21 cellular contexts compared by ENCODE assay signal in the genomic region with DNA sequence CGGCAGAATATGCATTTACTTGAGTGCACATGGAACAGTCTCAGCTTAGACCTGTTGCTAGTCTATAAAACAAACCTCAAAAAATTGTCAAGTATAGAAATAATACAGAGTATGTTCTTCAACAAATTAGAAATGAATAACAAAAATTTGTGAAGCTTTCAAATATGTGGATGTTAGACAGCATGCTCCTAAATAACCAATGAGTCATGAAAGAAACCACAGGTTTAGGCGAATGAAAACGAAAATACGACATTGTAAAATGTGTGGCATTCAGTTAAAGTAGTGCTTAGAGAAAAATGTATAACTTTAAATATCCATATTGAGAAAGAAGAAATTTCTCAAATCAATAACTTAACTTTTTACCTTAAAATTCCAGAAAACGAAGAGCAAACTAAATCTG.
DNase-seq lines count a peak whose midpoint lies in the region; ATAC-seq and TF ChIP-seq lines count a peak whose summit lies in the region.
"Had no signal": no experiment of that assay in that cellular context is flagged by ENCODE, and none has a peak within 500 bp of the region (broad histone marks: within the 10 kb centered on the region; RNA-seq: fewer than 3 reads in every experiment).

No MANE protein-coding gene starts in this region.

- H3K36me3 Mint-ChIP-seq in Calu3 (ENCODE audit: insufficient read depth, unreplicated experiment): no peaks in the 10 kb centered on the region
- H3K36me3 Mint-ChIP-seq: CD14-positive monocyte; CD8-positive, alpha-beta memory T cell had no signal

- H3K27me3 ChIP-seq in adipocyte (replicated peaks; ENCODE audit: control insufficient read depth, insufficient read depth, low read length) (no peaks in the 10 kb centered on the region), SJCRH30 (no peaks in the 10 kb centered on the region)
- H3K27me3 ChIP-seq: BE2C; BLaER1 treated with 17β-estradiol and CSF1 and Interleukin-3, amounts not matched to agents 10 nM and 100 nM had no signal

- no peak for TF ChIP-seq CTCF in Calu3 (IDR thresholded peaks at IDR 0.05; ENCODE audit: unreplicated experiment)

- no peak overlapping the region for H3K9ac ChIP-seq in adipocyte (ENCODE audit: low read length)
- H3K9ac ChIP-seq: BLaER1 treated with 17β-estradiol and CSF1 and Interleukin-3, amounts not matched to agents 10 nM and 100 nM had no signal

- CTCF ChIA-PET in Calu3 (lab: Charles Lee): no interaction called here

- peak; percentile 19 for DNase-seq in A172 (ENCODE audit: low spot score)
- DNase-seq in HT1080 (ENCODE audit: low read depth): peak; percentile 15
- peak; percentile 20 for DNase-seq in OCI-M1 (lab: John Stamatoyannopoulos, UW)
- DNase-seq in adipocyte (ENCODE audit: low read depth): peak; percentile 2
- DNase-seq in Calu3: no peak
- DNase-seq in SJCRH30: no peak
- DNase-seq: ACHN; AML-193; BE2C; CD4-positive, alpha-beta T cell; CD8-positive, alpha-beta memory T cell; DMS53; DMS79 treated with DMSO at 0.1 percent for 48 hours; GOT3 had no signal

- H3K9me3 ChIP-seq in adipocyte (ENCODE audit: control insufficient read depth, low read length): peaks cover 3% of the 10 kb centered on the region
- no peaks in the 10 kb centered on the region for H3K9me3 ChIP-seq in SJCRH30 (replicated peaks)
- H3K9me3 ChIP-seq: A549, BE2C, HAP-1 had no signal

- H3K9me3 Mint-ChIP-seq in Calu3 (ENCODE audit: low read depth, unreplicated experiment): peaks cover 11% of the 10 kb centered on the region

- no peaks in the 10 kb centered on the region for H3K4me1 ChIP-seq in adipocyte (ENCODE audit: control insufficient read depth, insufficient read depth, low read length)
- H3K4me1 ChIP-seq in SJCRH30: no peaks in the 10 kb centered on the region
- H3K4me1 ChIP-seq: A549; BE2C; BLaER1 treated with 17β-estradiol and CSF1 and Interleukin-3, amounts not matched to agents 10 nM and 100 nM had no signal

- H3K4me3 Mint-ChIP-seq in Calu3 (ENCODE audit: low read depth, unreplicated experiment): no peak overlapping the region
- H3K4me3 Mint-ChIP-seq: CD14-positive monocyte; CD4-positive, alpha-beta T cell; CD8-positive, alpha-beta memory T cell had no signal

- intact Hi-C loops in Calu3 (cut with micrococcal nuclease; ENCODE audit: unreplicated experiment): no loop called here

- no peaks in the 10 kb centered on the region for H3K4me1 Mint-ChIP-seq in Calu3 (ENCODE audit: low read depth, unreplicated experiment)
- H3K4me1 Mint-ChIP-seq: CD14-positive monocyte; CD8-positive, alpha-beta memory T cell had no signal

- H3K36me3 ChIP-seq in adipocyte (ENCODE audit: control insufficient read depth, insufficient read depth, low read length, severe bottlenecking) (no peaks in the 10 kb centered on the region), SJCRH30 (no peaks in the 10 kb centered on the region)
- H3K36me3 ChIP-seq: BE2C; BLaER1 treated with 17β-estradiol and CSF1 and Interleukin-3, amounts not matched to agents 10 nM and 100 nM; HAP-1 had no signal

- BruUV-seq in Calu3 (replicated peaks; lab: Mats Ljungman, UMichigan): no TSS peak

- ATAC-seq in HG02981 (IDR thresholded peaks at IDR 0.05; ENCODE audit: unreplicated experiment) (no peak), esophagus mucosa (no peak)
- ATAC-seq: A549 had no signal

- no peak overlapping the region for H3K27ac Mint-ChIP-seq in Calu3 (ENCODE audit: unreplicated experiment)
- H3K27ac Mint-ChIP-seq: CD14-positive monocyte; CD4-positive, alpha-beta T cell; CD8-positive, alpha-beta memory T cell had no signal

- H3K4me3 ChIP-seq in adipocyte (ENCODE audit: low read length) (no peak overlapping the region), SJCRH30 (no peak overlapping the region)
- H3K4me3 ChIP-seq: A549; BLaER1 treated with 17β-estradiol and CSF1 and Interleukin-3, amounts not matched to agents 10 nM and 100 nM; HAP-1 had no signal

- no peaks in the 10 kb centered on the region for H3K27me3 Mint-ChIP-seq in Calu3 (ENCODE audit: unreplicated experiment)
- H3K27me3 Mint-ChIP-seq: CD4-positive, alpha-beta T cell; CD8-positive, alpha-beta memory T cell had no signal

- no peak overlapping the region for H3K27ac ChIP-seq in SJCRH30
- H3K27ac ChIP-seq: 22Rv1; A549; BLaER1 treated with 17β-estradiol and CSF1 and Interleukin-3, amounts not matched to agents 10 nM and 100 nM had no signal

Comparison
In these comparisons a context has a peak if more than half of its experiments do, and no peak if none do; other contexts are left out.
1. DNase-seq: peak in A172 (single experiment), HT1080 (single experiment), OCI-M1 (single experiment) and adipocyte (single experiment); none in Calu3 (single experiment) and SJCRH30 (0 of 2).